In genomic region chr22:31650391-31650790, GRCh38 we compare ENCODE assay signal across 12 cellular contexts. TPM values are rescaled to one million over a fixed set of nuclear protein-coding genes. Genes with fewer than 3 reads are reported as not detected.
DNase-seq lines count a peak whose midpoint lies in the region; ATAC-seq and TF ChIP-seq lines count a peak whose summit lies in the region.
"Had no signal": no experiment of that assay in that cellular context is flagged by ENCODE, and none has a peak within 500 bp of the region (broad histone marks: within the 10 kb centered on the region; RNA-seq: fewer than 3 reads in every experiment).

No MANE protein-coding gene starts in this region.

- no peaks in the 10 kb centered on the region for H3K9me3 Mint-ChIP-seq in activated B cell treated with CpG ODN at 0.5 μM for 24 hours
- H3K9me3 Mint-ChIP-seq: natural killer cell treated with Interleukin-12 subunit alpha and Interleukin-12 subunit beta and Interleukin-15 and Interleukin-18, amount 100 ng/mL, for 72 hours had no signal

- intact Hi-C loops in activated B cell treated with CpG ODN at 0.5 μM for 24 hours (cut with micrococcal nuclease) (loop anchor here (2.0 kb wide), 1 partner anchor 14 kb away; no protein-coding TSS in a partner anchor), thyroid gland (cut with DNase I) (no loop called here)

- H3K9me3 ChIP-seq in HEK293 (ENCODE audit: control insufficient read depth, insufficient read depth, low read depth, low read length): no peaks in the 10 kb centered on the region
- H3K9me3 ChIP-seq in thyroid gland: no peaks in the 10 kb centered on the region

- H3K4me1 ChIP-seq in HEK293 (ENCODE audit: control insufficient read depth, insufficient read depth, low read length): peaks cover 8% of the 10 kb centered on the region
- H3K4me1 ChIP-seq in thyroid gland: peaks cover 7 to 23% of the 10 kb centered on the region in 2 donors

- CTCF ChIA-PET in HEK293 (lab: Yijun Ruan, JAX): interaction anchor here (0.6 to 0.7 kb wide), 3 partner anchors 21 to 740 kb away, joined by 3 to 10 read pairs (median 3); no protein-coding TSS in a partner anchor
- CTCF ChIA-PET in activated B cell treated with CpG ODN at 0.5 μM for 24 hours (lab: Charles Lee): interaction anchor here (1.3 kb wide), 1 partner anchor 11 kb away, joined by 3 read pairs; no protein-coding TSS in a partner anchor

- no peak for TF ChIP-seq POLR2A in thyroid gland (IDR thresholded peaks at IDR 0.05)

- POLR2A ChIA-PET in HEK293 (lab: Yijun Ruan, JAX) (interaction anchor here (0.7 to 1.0 kb wide), 2 partner anchors 12 to 32 kb away, joined by 3 read pairs; partner anchors contain the start of gene PISD), activated B cell treated with CpG ODN at 0.5 μM for 24 hours (lab: Charles Lee) (interaction anchor here (0.7 to 1.4 kb wide), 3 partner anchors 11 to 89 kb away, joined by 3 read pairs; partner anchors contain the start of gene PISD)

- no peaks in the 10 kb centered on the region for H3K27me3 ChIP-seq in thyroid gland

- peak overlapping the region; percentile 50 for H3K4me3 Mint-ChIP-seq in activated B cell treated with CpG ODN at 0.5 μM for 24 hours
- H3K4me3 Mint-ChIP-seq: natural killer cell treated with Interleukin-12 subunit alpha and Interleukin-12 subunit beta and Interleukin-15 and Interleukin-18, amount 100 ng/mL, for 72 hours had no signal

- no peak overlapping the region for H3K27ac ChIP-seq in HEK293 (ENCODE audit: extremely low read depth, low read depth, low read length)
- peak overlapping the region; percentile 69 to 81 (median 78) for H3K27ac ChIP-seq in thyroid gland

- DNase-seq in activated B cell treated with CpG ODN at 0.5 μM for 24 hours: no peak
- DNase-seq in foreskin fibroblast: peak; percentile 81 to 91
- peak; percentile 73 to 77 for DNase-seq in thyroid gland
- DNase-seq in activated CD4-positive, alpha-beta T cell treated with anti-CD3 and anti-CD28 coated beads, Interleukin-2, amount 50 U/mL, for 4 hours: no peak
- DNase-seq: activated CD4-positive, alpha-beta T cell treated with anti-CD3 and anti-CD28 coated beads for 1 hour; activated gamma-delta T cell; dermis blood vessel endothelial cell; stimulated activated naive CD8-positive, alpha-beta T cell treated with anti-CD3 and anti-CD28 coated beads, Interleukin-15, Interleukin-2, amounts not matched to agents 100 U/mL and 50 U/mL, for 24 hours had no signal

- H3K27ac Mint-ChIP-seq in activated B cell treated with CpG ODN at 0.5 μM for 24 hours: peak overlapping the region; percentile 78
- H3K27ac Mint-ChIP-seq: natural killer cell treated with Interleukin-12 subunit alpha and Interleukin-12 subunit beta and Interleukin-15 and Interleukin-18, amount 100 ng/mL, for 72 hours had no signal

- H3K4me1 Mint-ChIP-seq in activated B cell treated with CpG ODN at 0.5 μM for 24 hours: peaks cover 67% of the 10 kb centered on the region

- H3K36me3 ChIP-seq in HEK293 (ENCODE audit: control insufficient read depth in 2 of 2, insufficient read depth in 1 of 2, low read length in 2 of 2) (peaks cover 6 to 30% of the 10 kb centered on the region in 2 experiments), thyroid gland (peaks cover 4 to 11% of the 10 kb centered on the region in 2 donors)

- H3K27me3 Mint-ChIP-seq in activated B cell treated with CpG ODN at 0.5 μM for 24 hours: no peaks in the 10 kb centered on the region
- H3K27me3 Mint-ChIP-seq: natural killer cell treated with Interleukin-12 subunit alpha and Interleukin-12 subunit beta and Interleukin-15 and Interleukin-18, amount 100 ng/mL, for 72 hours had no signal

- ATAC-seq in activated B cell treated with CpG ODN at 0.5 μM for 24 hours (ENCODE audit: low read depth) (peak; percentile 47), GM19395 (IDR thresholded peaks at IDR 0.05; ENCODE audit: unreplicated experiment) (no peak), HG03460 (IDR thresholded peaks at IDR 0.05; ENCODE audit: unreplicated experiment) (no peak)
- ATAC-seq: natural killer cell treated with Interleukin-12 subunit alpha and Interleukin-12 subunit beta and Interleukin-15 and Interleukin-18, amount 100 ng/mL, for 72 hours; stimulated activated naive CD8-positive, alpha-beta T cell treated with anti-CD3 and anti-CD28 coated beads, Interleukin-15, Interleukin-2, amounts not matched to agents 100 U/mL and 50 U/mL, for 24 hours had no signal

- TF ChIP-seq CTCF in HEK293 (tag by site-specific recombination; IDR thresholded peaks at IDR 0.05) (no peak), activated B cell treated with CpG ODN at 0.5 μM for 24 hours (IDR thresholded peaks at IDR 0.05) (no peak), foreskin fibroblast (IDR thresholded peaks at IDR 0.05; ENCODE audit: low read depth, low read length) (no peak), thyroid gland (IDR thresholded peaks at IDR 0.05) (no peak)

- 54 to 57% methylated on average over 6 of the region's 6 CpGs for WGBS in thyroid gland, 2 donors

- no peak overlapping the region for H3K4me3 ChIP-seq in HEK293 (ENCODE audit: low read depth, low read length)
- H3K4me3 ChIP-seq in foreskin fibroblast (ENCODE audit: low read depth in 1 of 2, low read length in 2 of 2): no peak overlapping the region
- no peak overlapping the region for H3K4me3 ChIP-seq in thyroid gland (replicated peaks in 1 of 3)

- peaks cover 39% of the 10 kb centered on the region for H3K36me3 Mint-ChIP-seq in activated B cell treated with CpG ODN at 0.5 μM for 24 hours (ENCODE audit: low read depth)
- H3K36me3 Mint-ChIP-seq: natural killer cell treated with Interleukin-12 subunit alpha and Interleukin-12 subunit beta and Interleukin-15 and Interleukin-18, amount 100 ng/mL, for 72 hours had no signal

TF ChIP-seq in HEK293, 187 proteins besides CTCF, POLR2A, EP300 and RAD21:
- TF ChIP-seq ZNF214 (tag by site-specific recombination; IDR thresholded peaks at IDR 0.05; ENCODE audit: borderline replicate concordance): no peak
- 0 out of 2 replicates have a peak, but pooled peaks have one; percentile 35 for TF ChIP-seq PRDM1 (tag by site-specific recombination; IDR thresholded peaks at IDR 0.05)
- TF ChIP-seq ZNF654 (tag by site-specific recombination; IDR thresholded peaks at IDR 0.05; ENCODE audit: low read depth): no peak
- no peak for TF ChIP-seq ZBTB17 (tag by site-specific recombination; IDR thresholded peaks at IDR 0.05)
- TF ChIP-seq ZNF629 (tag by site-specific recombination; IDR thresholded peaks at IDR 0.05): 0 out of 2 replicates have a peak, but pooled peaks have one; percentile 23
- peak; percentile 71 for TF ChIP-seq ZNF664 (tag by site-specific recombination; IDR thresholded peaks at IDR 0.05)

RNA-seq across cellular contexts. Expression of gene PISD, which starts 11.6 kb away (rescaled TPM):
- total RNA-seq in activated B cell treated with CpG ODN at 0.5 μM for 24 hours (53.7 and 61.6 TPM in 2 replicates), thyroid gland (10 to 100 TPM; 34.5 to 59.0 (median 42.5) TPM)

Comparison
In these comparisons a context has a peak if more than half of its experiments do, and no peak if none do; other contexts are left out.
1. DNase-seq: peak in foreskin fibroblast (2 of 2) and thyroid gland (2 of 2); none in activated B cell treated with CpG ODN at 0.5 μM for 24 hours (single experiment) and activated CD4-positive, alpha-beta T cell treated with anti-CD3 and anti-CD28 coated beads, Interleukin-2, amount 50 U/mL, for 4 hours (0 of 2).